ENCODE assay signal across 8 cellular contexts in the genomic region with DNA sequence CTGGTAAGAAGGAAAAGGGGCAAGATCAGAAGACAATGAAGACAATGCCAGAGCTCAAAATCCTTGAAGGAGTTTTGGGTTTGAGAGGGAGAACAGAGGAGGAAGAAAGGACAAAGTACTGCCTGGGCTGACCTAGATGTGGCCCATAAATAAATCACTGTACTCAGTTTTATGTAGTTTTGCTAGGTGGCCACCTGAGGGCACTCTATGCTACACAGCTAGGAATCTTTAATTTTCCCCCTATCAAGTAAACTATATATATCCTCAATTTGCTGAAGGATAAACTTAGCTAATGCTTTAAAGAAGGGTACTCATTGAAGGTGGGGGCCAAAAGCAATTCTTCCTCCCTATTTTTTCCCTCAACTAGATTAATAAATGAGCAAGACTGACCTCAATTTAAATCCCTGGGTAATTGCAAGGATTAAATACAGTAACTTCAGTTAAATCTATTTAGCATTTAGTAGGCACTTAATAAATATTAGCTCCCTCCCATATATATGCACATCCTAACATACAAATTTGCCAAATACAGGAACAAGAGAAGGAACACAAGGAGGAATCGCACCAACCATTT.
DNase-seq lines count a peak whose midpoint lies in the region; ATAC-seq and TF ChIP-seq lines count a peak whose summit lies in the region.

No MANE protein-coding gene starts in this region.

- TF ChIP-seq EP300 in sigmoid colon (IDR thresholded peaks at IDR 0.05), result no peak

- peak overlapping the region; percentile 47 for H2AFZ ChIP-seq in hepatocyte

- H3K4me3 ChIP-seq in adipocyte (ENCODE audit: low read length) (no peak overlapping the region), hepatocyte (no peak overlapping the region), sigmoid colon (no peak overlapping the region)

- no peak for TF ChIP-seq POLR2A in sigmoid colon (IDR thresholded peaks at IDR 0.05)

- H3K4me2 ChIP-seq in hepatocyte, result peak overlapping the region; percentile 62

- H3K4me1 ChIP-seq in adipocyte (ENCODE audit: control insufficient read depth, insufficient read depth, low read length) (no peaks in the 10 kb centered on the region), hepatocyte (ENCODE audit: insufficient read depth) (no peaks in the 10 kb centered on the region), sigmoid colon (peaks cover 0 to 7% (median 3%) of the 10 kb centered on the region in 4 donors)

- H3K36me3 ChIP-seq in adipocyte (ENCODE audit: control insufficient read depth, insufficient read depth, low read length, severe bottlenecking) (no peaks in the 10 kb centered on the region), hepatocyte (replicated peaks; ENCODE audit: insufficient read depth, low read depth) (no peaks in the 10 kb centered on the region), sigmoid colon (no peaks in the 10 kb centered on the region)

- no peak overlapping the region for H3K9ac ChIP-seq in adipocyte (ENCODE audit: low read length)

- peak; percentile 73 for TF ChIP-seq CTCF in hepatocyte (IDR thresholded peaks at IDR 0.05; ENCODE audit: poor library complexity)
- peak in 2 of 4 experiments; percentile 12 to 56 for TF ChIP-seq CTCF in sigmoid colon (IDR thresholded peaks at IDR 0.05)

- ATAC-seq in GM18511 (IDR thresholded peaks at IDR 0.05; ENCODE audit: unreplicated experiment), result peak; percentile 73
- ATAC-seq in HG02884 (IDR thresholded peaks at IDR 0.05; ENCODE audit: unreplicated experiment), result peak; percentile 71

- H3K9me3 ChIP-seq in adipocyte (ENCODE audit: control insufficient read depth, low read length) (no peaks in the 10 kb centered on the region), hepatocyte (ENCODE audit: low read depth) (no peaks in the 10 kb centered on the region), sigmoid colon (no peaks in the 10 kb centered on the region)

- no peaks in the 10 kb centered on the region for H3K9me2 ChIP-seq in hepatocyte (replicated peaks; ENCODE audit: insufficient read depth)

- H3K27ac ChIP-seq in hepatocyte (no peak overlapping the region), sigmoid colon (no peak overlapping the region)

- H4K20me1 ChIP-seq in hepatocyte (ENCODE audit: insufficient read depth, poor library complexity, severe bottlenecking), result no peaks in the 10 kb centered on the region

- peak; percentile 12 for DNase-seq in COLO668 (lab: John Stamatoyannopoulos, UW; ENCODE audit: unreplicated experiment)
- peak; percentile 55 for DNase-seq in NCI-H146 treated with DMSO at 0.1 percent for 48 hours (lab: John Stamatoyannopoulos, UW; ENCODE audit: unreplicated experiment)
- peak; percentile 70 for DNase-seq in adipocyte (ENCODE audit: low read depth)
- peak; percentile 54 for DNase-seq in hepatocyte (ENCODE audit: low spot score)
- peak; percentile 1 for DNase-seq in stimulated activated CD4-positive, alpha-beta T cell treated with anti-CD3 and anti-CD28 coated beads, Interleukin-2, amount 100 ng/mL, for 4 hours (ENCODE audit: low read depth)
- DNase-seq in sigmoid colon, result no peak

- H3K79me2 ChIP-seq in hepatocyte, result no peaks in the 10 kb centered on the region

- intact Hi-C loops in sigmoid colon (cut with DNase I), result no loop called here

- WGBS in hepatocyte (ENCODE audit: low lambda C conversion rate, missing lambda C conversion rate), result 88% methylated on average over 1 of the region's 1 CpG
- 85 to 95% methylated on average over 1 of the region's 1 CpG for WGBS in sigmoid colon, 2 donors

- H3K27me3 ChIP-seq in adipocyte (replicated peaks; ENCODE audit: control insufficient read depth, insufficient read depth, low read length) (peaks cover 8% of the 10 kb centered on the region), hepatocyte (no peaks in the 10 kb centered on the region), sigmoid colon (no peaks in the 10 kb centered on the region)
